Comparison of ENCODE assay signal across 8 cellular contexts in the genomic region with DNA sequence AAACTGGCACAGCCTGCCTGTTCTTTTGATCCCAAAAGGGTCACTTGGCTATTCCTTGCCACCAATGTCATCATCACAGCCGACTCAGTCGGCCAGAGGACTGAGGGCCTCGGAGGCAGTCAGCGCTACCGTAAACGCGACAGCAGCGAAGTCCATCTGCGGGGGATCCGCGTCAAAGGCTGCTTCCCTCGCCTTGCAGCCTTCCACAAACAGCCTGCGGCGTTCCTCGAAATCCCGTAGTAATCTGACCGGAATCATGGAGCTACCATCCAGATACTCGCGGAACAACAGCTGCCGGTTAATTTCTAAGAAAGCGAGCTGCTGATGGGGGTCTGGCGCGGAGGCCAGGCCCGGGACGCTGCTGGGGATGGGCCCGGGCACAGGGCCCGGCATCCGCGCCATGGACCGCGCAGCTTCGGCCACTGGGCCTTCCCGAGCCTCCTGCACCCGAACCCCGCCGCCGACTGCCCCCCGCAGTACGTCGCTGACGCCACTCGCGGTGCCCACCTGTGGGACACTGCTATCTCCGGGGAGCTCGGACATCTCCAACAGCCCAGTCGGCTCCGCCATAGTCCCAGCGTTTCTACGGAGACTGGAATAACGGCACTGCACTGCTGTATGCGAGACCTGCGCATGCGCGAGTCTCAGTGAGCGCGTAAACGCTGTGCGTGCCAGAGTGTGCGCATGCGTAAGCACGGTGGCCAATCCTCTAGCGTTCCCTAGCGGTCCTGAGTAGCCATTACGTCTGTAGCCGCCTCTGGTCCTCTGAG. TPM values are rescaled to one million over a fixed set of nuclear protein-coding genes. Genes with fewer than 3 reads are reported as not detected.
DNase-seq lines count a peak whose midpoint lies in the region; ATAC-seq, FAIRE-seq and TF ChIP-seq lines count a peak whose summit lies in the region.

Gene EID2B (minus strand): TSS at position 620 of the 770 bp plus-strand sequence. CDS start 50 bp downstream, at position 570.

- BruUV-seq in Calu3 (replicated peaks; lab: Mats Ljungman, UMichigan): TSS peak; percentile 36

- H3K27me3 ChIP-seq in H1 (replicated peaks in 1 of 4; ENCODE audit: control insufficient read depth in 3 of 4, extremely low read depth in 1 of 4, insufficient read depth in 3 of 4, low read length in 3 of 4) (peaks cover 0 to 3% (median 0%) of the 10 kb centered on the region in 4 experiments; a peak in 1 of 7 replicates), mesendoderm (ENCODE audit: insufficient read depth, low read length, poor library complexity) (no peaks in the 10 kb centered on the region)

- H3K4me1 ChIP-seq in H1 (replicated peaks in 1 of 4; ENCODE audit: control insufficient read depth in 3 of 4, insufficient read depth in 4 of 4, low read length in 3 of 4) (no peaks in the 10 kb centered on the region), mesendoderm (ENCODE audit: control insufficient read depth, low read depth, low read length) (no peaks in the 10 kb centered on the region)

- DNase-seq in Calu3: peak; percentile 96
- DNase-seq in HT-29 (ENCODE audit: low spot score): peak; percentile 100
- peak; percentile 76 for DNase-seq in NK-92 (lab: John Stamatoyannopoulos, UW; ENCODE audit: unreplicated experiment)
- peak; percentile 89 to 92 for DNase-seq in activated CD8-positive, alpha-beta memory T cell treated with anti-CD3 and anti-CD28 coated beads for 4 hours (ENCODE audit: low read depth in 2 of 2)
- DNase-seq in H1 (ENCODE audit: low read depth in 1 of 2, low spot score in 2 of 2): peak; percentile 94 to 96
- DNase-seq in mesendoderm: peak; percentile 95
- peak; percentile 86 for DNase-seq in stimulated activated CD8-positive, alpha-beta memory T cell treated with anti-CD3 and anti-CD28 coated beads, Interleukin-12 subunit alpha, Interleukin-12 subunit beta, amount 100 ng/mL, for 4 hours (ENCODE audit: low read depth)

- H2BK15ac ChIP-seq in H1 (ENCODE audit: low read length): no peak within 1 kb of the TSS
- no peak within 1 kb of the TSS for H2BK15ac ChIP-seq in mesendoderm (replicated peaks; ENCODE audit: low read depth)

- no peaks in the 10 kb centered on the region for H3K79me1 ChIP-seq in H1 (ENCODE audit: low read depth, low read length)
- H3K79me1 ChIP-seq in mesendoderm (ENCODE audit: low read length): peaks cover 2% of the 10 kb centered on the region

- H2BK5ac ChIP-seq in H1 (ENCODE audit: low read depth, low read length) (no peak within 1 kb of the TSS), mesendoderm (ENCODE audit: low read length) (no peak within 1 kb of the TSS)

- H3K9me3 Mint-ChIP-seq in Calu3 (ENCODE audit: low read depth, unreplicated experiment): no peaks in the 10 kb centered on the region

- no peak within 1 kb of the TSS for H3K27ac ChIP-seq in H1 (ENCODE audit: low read depth, low read length)
- no peak within 1 kb of the TSS for H3K27ac ChIP-seq in mesendoderm (ENCODE audit: low read depth, low read length)

- H3K56ac ChIP-seq in H1 (replicated peaks; ENCODE audit: insufficient read length, low read depth, low read length) (no peak within 1 kb of the TSS), mesendoderm (ENCODE audit: low read length) (peak within 1 kb of the TSS; percentile 96)

- TF ChIP-seq EP300 in H1 (IDR thresholded peaks at IDR 0.05; ENCODE audit: borderline replicate concordance in 1 of 2, low read depth in 2 of 2, low read length in 2 of 2): no peak

- H3K4ac ChIP-seq in H1 (replicated peaks; ENCODE audit: insufficient read length, low read depth, low read length): peak within 1 kb of the TSS; percentile 89
- H3K4ac ChIP-seq in mesendoderm (ENCODE audit: low read depth, low read length): no peak within 1 kb of the TSS

- intact Hi-C loops in Calu3 (cut with micrococcal nuclease; ENCODE audit: unreplicated experiment): loop anchor here (1.0 to 5.0 kb wide), 4 partner anchors 35 to 140 kb away; partner anchors contain the start of genes DLL3, MED29 and PAF1

- H3K27me3 Mint-ChIP-seq in Calu3 (ENCODE audit: unreplicated experiment): peaks cover 9% of the 10 kb centered on the region

- peak in 1 of 2 experiments; percentile 51; a peak in 1 of 3 replicates for TF ChIP-seq POLR2A in H1 (IDR thresholded peaks at IDR 0.05; ENCODE audit: control extremely low read depth in 1 of 2, low read depth in 2 of 2, low read length in 2 of 2)

- TF ChIP-seq CTCF in Calu3 (IDR thresholded peaks at IDR 0.05; ENCODE audit: unreplicated experiment) (peak; percentile 98), H1 (IDR thresholded peaks at IDR 0.05; ENCODE audit: control extremely low read depth in 1 of 3, insufficient read depth in 1 of 3, low read depth in 1 of 3, low read length in 3 of 3) (peak; percentile 94 to 99 (median 99))

- H3K18ac ChIP-seq in H1 (ENCODE audit: extremely low read depth, low read length) (no peak within 1 kb of the TSS), mesendoderm (ENCODE audit: low read length) (peak within 1 kb of the TSS; percentile 22)

- CTCF ChIA-PET in Calu3 (lab: Charles Lee) (interaction anchor here (0.5 to 2.6 kb wide), 9 partner anchors 14 to 1636 kb away, joined by 3 to 21 read pairs (median 4); partner anchors contain the start of gene TIMM50), H1 (lab: Charles Lee; ENCODE audit: partially characterized antibody) (interaction anchor here (0.6 to 10.6 kb wide), 24 partner anchors 8 to 240 kb away, joined by 3 to 101 read pairs (median 4); partner anchors contain the start of genes DLL3, EID2 and SELENOV)

- POLR2A ChIA-PET in H1 (lab: Charles Lee; ENCODE audit: partially characterized antibody): interaction anchor here (0.7 to 1.8 kb wide), 17 partner anchors 9 to 302 kb away, joined by 3 to 8 read pairs (median 5); partner anchors contain the start of genes DLL3, DYRK1B, MED29 and PAF1

- TF ChIP-seq RAD21 in H1 (IDR thresholded peaks at IDR 0.05 in 1 of 2, conservative IDR thresholded peaks at IDR 0.05 in 1 of 2; ENCODE audit: low read depth in 2 of 2, low read length in 2 of 2): peak; percentile 97 to 99

- no peak within 1 kb of the TSS for H2BK12ac ChIP-seq in H1 (ENCODE audit: low read depth, low read length)

- H3K23ac ChIP-seq in H1 (ENCODE audit: insufficient read length) (no peak within 1 kb of the TSS), mesendoderm (ENCODE audit: low read length) (peak within 1 kb of the TSS; percentile 68)

- H2AFZ ChIP-seq in H1 (ENCODE audit: low read length): peak within 1 kb of the TSS; percentile 10; the same call in 1 of the 2 replicates

- peak within 1 kb of the TSS; percentile 68 to 96 for H3K4me2 ChIP-seq in H1 (ENCODE audit: insufficient read depth in 1 of 2, low read depth in 2 of 2, low read length in 2 of 2)
- H3K4me2 ChIP-seq in mesendoderm (ENCODE audit: low read length): peak within 1 kb of the TSS; percentile 100

- H3K23me2 ChIP-seq in H1 (ENCODE audit: low read depth, low read length): peaks cover 4% of the 10 kb centered on the region

- peaks cover 0 to 4% of the 10 kb centered on the region in 2 experiments; a peak in 1 of 4 replicates for H3K9me3 ChIP-seq in H1 (ENCODE audit: insufficient read depth in 2 of 2, low read depth in 1 of 2, low read length in 1 of 2)

- H3K79me2 ChIP-seq in H1 (ENCODE audit: control insufficient read depth in 1 of 2, insufficient read depth in 2 of 2, low read length in 2 of 2) (peaks cover 0 to 4% of the 10 kb centered on the region in 2 experiments; a peak in 1 of 4 replicates), mesendoderm (ENCODE audit: control insufficient read depth, insufficient read depth, low read length) (no peaks in the 10 kb centered on the region)

- H3K14ac ChIP-seq in H1 (ENCODE audit: insufficient read length): no peak within 1 kb of the TSS

- peak within 1 kb of the TSS; percentile 73 for H4K91ac ChIP-seq in H1 (replicated peaks; ENCODE audit: insufficient read length, low read length)

- peak within 1 kb of the TSS; percentile 55 to 93 (median 78) for H3K4me3 ChIP-seq in H1 (ENCODE audit: extremely low read depth in 1 of 4, insufficient read depth in 2 of 4, low read depth in 3 of 4, low read length in 4 of 4)
- peak within 1 kb of the TSS; percentile 88 for H3K4me3 ChIP-seq in mesendoderm (ENCODE audit: low read length)

- no peak within 1 kb of the TSS for H2BK20ac ChIP-seq in H1 (ENCODE audit: low read length)

- H4K5ac ChIP-seq in H1 (ENCODE audit: insufficient read length, low read depth, low read length) (peak within 1 kb of the TSS; percentile 32), mesendoderm (ENCODE audit: low read length) (no peak within 1 kb of the TSS)

- H2AK5ac ChIP-seq in H1 (ENCODE audit: low read depth, low read length) (no peak within 1 kb of the TSS), mesendoderm (ENCODE audit: low read length) (no peak within 1 kb of the TSS)

- no peak within 1 kb of the TSS for H3K27ac Mint-ChIP-seq in Calu3 (ENCODE audit: unreplicated experiment)

- FAIRE-seq in H1 (lab: Jason Lieb, UNC): peak; percentile 55

- H4K8ac ChIP-seq in H1 (ENCODE audit: extremely low read depth, insufficient read depth, low read length) (peak within 1 kb of the TSS; percentile 69), mesendoderm (ENCODE audit: low read depth, low read length) (no peak within 1 kb of the TSS)

- H4K20me1 ChIP-seq in H1 (replicated peaks in 1 of 2; ENCODE audit: control insufficient read depth in 1 of 2, insufficient read depth in 2 of 2, low read length in 2 of 2): peaks cover 0 to 4% of the 10 kb centered on the region in 2 experiments

- 1% methylated on average over 65 of the region's 65 CpGs; no CpG with 5 or more reads in 1 of the 2 experiments for WGBS in H1 (ENCODE audit: extremely low coverage in 1 of 2, insufficient coverage in 1 of 2, insufficient read length in 1 of 2, insufficient replicate concordance in 2 of 2, low coverage in 1 of 2, low lambda C conversion rate in 2 of 2, missing lambda C conversion rate in 1 of 2), 2 experiments
- no CpG with 5 or more reads among the region's 65 CpGs for WGBS in mesendoderm (ENCODE audit: extremely low coverage, insufficient coverage, low lambda C conversion rate)

- H2BK120ac ChIP-seq in H1 (replicated peaks; ENCODE audit: low read depth, low read length): no peak within 1 kb of the TSS
- H2BK120ac ChIP-seq in mesendoderm (ENCODE audit: low read depth, low read length): no peak within 1 kb of the TSS

- peaks cover 16% of the 10 kb centered on the region for H3K36me3 Mint-ChIP-seq in Calu3 (ENCODE audit: insufficient read depth, unreplicated experiment)

- H3K4me3 Mint-ChIP-seq in Calu3 (ENCODE audit: low read depth, unreplicated experiment): peak within 1 kb of the TSS; percentile 83

- no peaks in the 10 kb centered on the region for H3K36me3 ChIP-seq in H1 (ENCODE audit: control insufficient read depth in 2 of 4, insufficient read depth in 4 of 4, low read length in 3 of 4)
- no peaks in the 10 kb centered on the region for H3K36me3 ChIP-seq in mesendoderm (ENCODE audit: control insufficient read depth, insufficient read depth, low read length)

- H3K9ac ChIP-seq in H1 (replicated peaks in 1 of 4; ENCODE audit: extremely low read depth in 1 of 4, low read depth in 3 of 4, low read length in 3 of 4) (peak within 1 kb of the TSS; percentile 62 to 73 (median 66)), mesendoderm (ENCODE audit: low read length) (peak within 1 kb of the TSS; percentile 83)

- peak; percentile 81 for ATAC-seq in GM21360 (IDR thresholded peaks at IDR 0.05; ENCODE audit: unreplicated experiment)

- H3K4me1 Mint-ChIP-seq in Calu3 (ENCODE audit: low read depth, unreplicated experiment): no peaks in the 10 kb centered on the region

RNA-seq across cellular contexts. Expression of gene EID2B, which starts in this region (rescaled TPM):
- total RNA-seq in Calu3 (2022): 2.4 and 3.3 TPM in 2 replicates
- 1.3 and 2.1 TPM in 2 replicates for total RNA-seq in HT-29 (2014; rRNA removed; shearing (Covaris generic))
- total RNA-seq in H1 (2021; fragmentation: NEBNext Ultra II Directional; extraction: Animal tissue kit (Norgen Biotek cat#: 25700)): 2.4 and 3.4 TPM in 2 replicates
- 2.1 and 11.3 TPM in 2 replicates for polyA plus RNA-seq in H1 (2011; rRNA removed)
- 3.4 TPM for polyA plus RNA-seq in H1 (2011; cell fraction: cytosol; rRNA removed)
- 2.6 TPM for polyA plus RNA-seq in H1 (2011; cell fraction: nucleus; rRNA removed)
- 1.5 to 2.6 TPM (median 1.8 TPM) in 4 replicates for polyA plus RNA-seq in H1 (2012, experiment 1 of 2)
- polyA plus RNA-seq in H1 (2012, experiment 2 of 2): 1.3 TPM
- 3.8 TPM for polyA plus RNA-seq in H1 (2013, experiment 1 of 2)
- 3.0 TPM for polyA plus RNA-seq in H1 (2013, experiment 2 of 2)
- 0.93 and 2.3 TPM in 2 replicates for polyA minus RNA-seq in H1 (2011; rRNA and poly(A)+ RNA removed)
- polyA minus RNA-seq in H1 (2011; cell fraction: cytosol; rRNA and poly(A)+ RNA removed): 0.95 TPM
- polyA minus RNA-seq in H1 (2011; cell fraction: nucleus; rRNA and poly(A)+ RNA removed): 1.5 TPM
- 1.7 TPM for polyA plus RNA-seq in mesendoderm (2013, experiment 1 of 2)
- 1.4 TPM for polyA plus RNA-seq in mesendoderm (2013, experiment 2 of 2)
